1 cellular context compared by ENCODE assay signal in genomic region chr9:131755541-131756198, GRCh38.
A peak's percentile ranks its signal among the peaks of the same experiment; 100 is the strongest.
TF ChIP-seq lines count a peak whose summit lies in the region.

No MANE protein-coding gene starts in this region.

TF ChIP-seq in HEK293, 187 proteins besides CTCF, POLR2A, EP300 and RAD21 (continued from another document and continues in another):
- TF ChIP-seq ZNF324 (tag by site-specific recombination; IDR thresholded peaks at IDR 0.05) (no peak), ZNF335 (tag by site-specific recombination; conservative IDR thresholded peaks at IDR 0.05) (peak; percentile 73), ZNF660 (tag by site-specific recombination; IDR thresholded peaks at IDR 0.05) (peak; percentile 57; the same call in 1 of the 2 replicates), ZBTB17 (tag by site-specific recombination; IDR thresholded peaks at IDR 0.05) (0 out of 2 replicates have a peak, but pooled peaks have one; percentile 15), PRDM2 (tag by site-specific recombination; IDR thresholded peaks at IDR 0.05; ENCODE audit: borderline replicate concordance) (no peak), ZNF140 (tag by site-specific recombination; IDR thresholded peaks at IDR 0.05) (no peak), YY2 (tag by site-specific recombination; IDR thresholded peaks at IDR 0.05) (no peak), SP7 (tag by site-specific recombination; IDR thresholded peaks at IDR 0.05) (no peak), ZNF121 (tag by site-specific recombination; IDR thresholded peaks at IDR 0.05) (peak; percentile 67; the same call in 1 of the 2 replicates), KLF16 (tag by site-specific recombination; IDR thresholded peaks at IDR 0.05) (no peak), GLIS2 (tag by site-specific recombination; IDR thresholded peaks at IDR 0.05) (peak; percentile 27; the same call in 1 of the 2 replicates), ZNF280C (tag by site-specific recombination; IDR thresholded peaks at IDR 0.05) (no peak), ZNF175 (tag by site-specific recombination; IDR thresholded peaks at IDR 0.05) (no peak), BCL11B (tag by site-specific recombination; IDR thresholded peaks at IDR 0.05; ENCODE audit: low read depth) (no peak), SP3 (tag by site-specific recombination; IDR thresholded peaks at IDR 0.05) (no peak), ZBTB7A (tag by site-specific recombination; IDR thresholded peaks at IDR 0.05; ENCODE audit: low read depth) (no peak), ZNF560 (tag by site-specific recombination; IDR thresholded peaks at IDR 0.05; ENCODE audit: borderline replicate concordance) (no peak), ZNF558 (tag by site-specific recombination; IDR thresholded peaks at IDR 0.05) (no peak), ZNF174 (tag by site-specific recombination; IDR thresholded peaks at IDR 0.05) (no peak), IKZF3 (tag by site-specific recombination; IDR thresholded peaks at IDR 0.05) (no peak), PRDM6 (tag by site-specific recombination; IDR thresholded peaks at IDR 0.05) (no peak), ZNF701 (tag by site-specific recombination; IDR thresholded peaks at IDR 0.05) (no peak), ZNF830 (tag by site-specific recombination; IDR thresholded peaks at IDR 0.05; ENCODE audit: low read depth) (no peak), ZNF157 (tag by site-specific recombination; IDR thresholded peaks at IDR 0.05) (no peak), ZIC2 (tag by site-specific recombination; IDR thresholded peaks at IDR 0.05) (peak; percentile 30; the same call in 1 of the 2 replicates), ZNF433 (tag by site-specific recombination; IDR thresholded peaks at IDR 0.05; ENCODE audit: low read depth) (no peak), ZNF423 (tag by site-specific recombination; IDR thresholded peaks at IDR 0.05) (0 out of 2 replicates have a peak, but pooled peaks have one; percentile 45), ZNF654 (tag by site-specific recombination; IDR thresholded peaks at IDR 0.05; ENCODE audit: low read depth) (peak; percentile 79), REST (tag by site-specific recombination; IDR thresholded peaks at IDR 0.05) (no peak), ZNF146 (tag by site-specific recombination; IDR thresholded peaks at IDR 0.05) (no peak), ZBTB48 (tag by site-specific recombination; IDR thresholded peaks at IDR 0.05) (no peak), ZFHX2 (tag by site-specific recombination; conservative IDR thresholded peaks at IDR 0.05) (peak; percentile 59), ZNF513 (tag by site-specific recombination; IDR thresholded peaks at IDR 0.05) (no peak), ZNF623 (tag by site-specific recombination; IDR thresholded peaks at IDR 0.05) (no peak), BCL11A (tag by site-specific recombination; IDR thresholded peaks at IDR 0.05; ENCODE audit: low read depth) (no peak), WT1 (tag by site-specific recombination; IDR thresholded peaks at IDR 0.05) (no peak), PRDM1 (tag by site-specific recombination; IDR thresholded peaks at IDR 0.05) (no peak), PATZ1 (tag by site-specific recombination; IDR thresholded peaks at IDR 0.05) (peak; percentile 65), SALL2 (tag by site-specific recombination; IDR thresholded peaks at IDR 0.05; ENCODE audit: borderline replicate concordance) (no peak), ZNF629 (tag by site-specific recombination; IDR thresholded peaks at IDR 0.05) (peak; percentile 49; the same call in 1 of the 2 replicates), ZNF501 (tag by site-specific recombination; IDR thresholded peaks at IDR 0.05) (no peak), ZNF366 (tag by site-specific recombination; conservative IDR thresholded peaks at IDR 0.05) (peak; percentile 42), ZNF311 (tag by site-specific recombination; IDR thresholded peaks at IDR 0.05; ENCODE audit: borderline replicate concordance) (no peak), KLF8 (tag by site-specific recombination; IDR thresholded peaks at IDR 0.05) (no peak), ZNF548 (tag by site-specific recombination; IDR thresholded peaks at IDR 0.05) (no peak), ZNF658 (tag by site-specific recombination; IDR thresholded peaks at IDR 0.05) (no peak), ZNF600 (tag by site-specific recombination; IDR thresholded peaks at IDR 0.05) (0 out of 2 replicates have a peak, but pooled peaks have one; percentile 57), ZNF843 (tag by site-specific recombination; IDR thresholded peaks at IDR 0.05) (no peak), ZNF792 (tag by site-specific recombination; IDR thresholded peaks at IDR 0.05) (no peak), ZBTB44 (tag by site-specific recombination; IDR thresholded peaks at IDR 0.05) (no peak), OSR2 (tag by site-specific recombination; IDR thresholded peaks at IDR 0.05) (no peak), YY1 (tag by site-specific recombination; IDR thresholded peaks at IDR 0.05) (no peak)
